Comparison of ENCODE assay signal across 11 cellular contexts in genomic region chr6:151242420-151242841, GRCh38. TPM values are rescaled to one million over a fixed set of nuclear protein-coding genes. Genes with fewer than 3 reads are reported as not detected.
DNase-seq lines count a peak whose midpoint lies in the region; ATAC-seq, FAIRE-seq and TF ChIP-seq lines count a peak whose summit lies in the region.
"Had no signal": no experiment of that assay in that cellular context is flagged by ENCODE, and none has a peak within 500 bp of the region (broad histone marks: within the 10 kb centered on the region; RNA-seq: fewer than 3 reads in every experiment).

No MANE protein-coding gene starts in this region.

- no TSS peak for BruUV-seq in PC-9 (replicated peaks; lab: Mats Ljungman, UMichigan)

- no peak for TF ChIP-seq POLR2A in GM12892 (IDR thresholded peaks at IDR 0.05; ENCODE audit: low read depth, low read length)

- POLR2A ChIA-PET in PC-9 (lab: Charles Lee; ENCODE audit: unreplicated experiment), result no interaction called here

- ATAC-seq in HG02798 (IDR thresholded peaks at IDR 0.05; ENCODE audit: poor library complexity, unreplicated experiment) (no peak), HG03108 (IDR thresholded peaks at IDR 0.05; ENCODE audit: unreplicated experiment) (no peak)

- peaks cover 46% of the 10 kb centered on the region for H3K79me2 ChIP-seq in PC-9 (ENCODE audit: low read depth)

- peaks cover 22% of the 10 kb centered on the region for H3K4me1 ChIP-seq in PC-9 (replicated peaks; ENCODE audit: insufficient read depth)
- H3K4me1 ChIP-seq in rectal smooth muscle tissue (ENCODE audit: control insufficient read depth, insufficient read depth, low read length), result peaks cover 11% of the 10 kb centered on the region

- FAIRE-seq in GM12892 (lab: Jason Lieb, UNC), result no peak

- H3K9me3 ChIP-seq in PC-9 (ENCODE audit: insufficient read depth, low read depth), result no peaks in the 10 kb centered on the region

- no peak overlapping the region for H2AFZ ChIP-seq in PC-9

- DNase-seq in EL (peak; percentile 6), PC-9 (no peak), fibroblast of mammary gland (ENCODE audit: low read depth) (peak; percentile 26), GM12892 (ENCODE audit: insufficient read length) (no peak), NCI-H226 (no peak)
- DNase-seq: DMS79 treated with DMSO at 0.1 percent for 48 hours, NCI-H526 treated with DMSO at 0.1 percent for 48 hours, T1000 had no signal

- peak overlapping the region; percentile 81 for H3K4me2 ChIP-seq in PC-9

- H3K27me3 ChIP-seq in PC-9 (ENCODE audit: insufficient read depth, low read depth) (no peaks in the 10 kb centered on the region), rectal smooth muscle tissue (ENCODE audit: control insufficient read depth, insufficient read depth, low read length) (no peaks in the 10 kb centered on the region)

- intact Hi-C loops in PC-9 (cut with micrococcal nuclease; ENCODE audit: unreplicated experiment), result loop anchor here (10.0 kb wide), 1 partner anchor 82 kb away; no protein-coding TSS in a partner anchor

- H3K27ac ChIP-seq in PC-9 (no peak overlapping the region), rectal smooth muscle tissue (ENCODE audit: low read depth, low read length) (peak overlapping the region; percentile 96)

- no peak for TF ChIP-seq CTCF in PC-9 (conservative IDR thresholded peaks at IDR 0.05)
- no peak for TF ChIP-seq CTCF in fibroblast of mammary gland (conservative IDR thresholded peaks at IDR 0.05; ENCODE audit: control insufficient read depth, insufficient read depth, low read depth, low read length)

- no peaks in the 10 kb centered on the region for H3K9me2 ChIP-seq in PC-9 (ENCODE audit: insufficient read depth)

- H3K4me3 ChIP-seq in PC-9, result peak overlapping the region; percentile 97; the same call in 1 of the 2 replicates
- no peak overlapping the region for H3K4me3 ChIP-seq in fibroblast of mammary gland (ENCODE audit: control insufficient read depth, low read depth, low read length)
- peak overlapping the region; percentile 84 for H3K4me3 ChIP-seq in rectal smooth muscle tissue (ENCODE audit: low read length)

- CTCF ChIA-PET in PC-9 (lab: Charles Lee), result no interaction called here

- H3K9ac ChIP-seq in rectal smooth muscle tissue (ENCODE audit: low read length), result no peak overlapping the region

- H3F3A ChIP-seq in PC-9 (ENCODE audit: insufficient read depth, low read depth), result peaks cover 11% of the 10 kb centered on the region; the same call in 1 of the 2 replicates

- H3K36me3 ChIP-seq in PC-9 (ENCODE audit: low read depth) (no peaks in the 10 kb centered on the region), rectal smooth muscle tissue (ENCODE audit: control insufficient read depth, insufficient read depth, low read length) (no peaks in the 10 kb centered on the region)

- 0 out of 2 replicates have a peak, but pooled peaks cover 5% of the 10 kb centered on the region for H4K20me1 ChIP-seq in PC-9 (ENCODE audit: insufficient read depth)

RNA-seq across cellular contexts. Expression of gene AKAP12, which starts 2.7 kb away (rescaled TPM):
- 9.2 and 12.6 TPM in 2 replicates for total RNA-seq in PC-9 (2021)
- polyA plus RNA-seq in GM12892 (2012; ENCODE audit: missing spikeins), result 0.04 TPM

Comparison
In these comparisons a context has a peak if more than half of its experiments do, and no peak if none do; other contexts are left out.
1. DNase-seq: peak in EL (single experiment) and fibroblast of mammary gland (single experiment); none in PC-9 (0 of 2), GM12892 (single experiment) and NCI-H226 (single experiment).